In the genomic region with DNA sequence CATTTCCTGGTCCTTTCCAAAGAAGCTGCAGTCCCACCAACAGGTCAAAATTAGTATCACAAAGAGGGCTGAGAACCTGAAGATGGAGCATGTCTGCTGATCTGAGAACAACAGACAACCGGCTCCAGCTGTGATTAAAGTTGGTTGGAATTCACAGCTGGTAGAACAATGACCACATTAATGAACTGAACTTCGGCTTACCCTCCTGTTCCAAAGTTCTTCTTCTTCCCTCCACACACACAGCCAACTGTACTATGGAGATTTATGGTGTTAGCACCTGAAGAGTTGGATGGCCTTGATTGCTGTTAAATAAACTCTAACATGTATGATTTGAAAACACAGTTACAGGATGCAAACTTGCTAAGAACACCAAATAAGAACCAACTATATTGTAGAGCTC, we compare ENCODE assay signal across 22 cellular contexts. TPM values are rescaled to one million over a fixed set of nuclear protein-coding genes. Genes with fewer than 3 reads are reported as not detected.
"Had no signal": no experiment of that assay in that cellular context is flagged by ENCODE, and none has a peak within 500 bp of the region (broad histone marks: within the 10 kb centered on the region; RNA-seq: fewer than 3 reads in every experiment).

No MANE protein-coding gene starts in this region.

- ATAC-seq: K562 had no signal

- H3K9ac ChIP-seq: KMS-11, SK-N-SH had no signal

- H3K4me3 Mint-ChIP-seq: IgD-negative memory B cell had no signal

- H3K4me2 ChIP-seq: KMS-11, SK-N-SH had no signal

- H3K4me3 ChIP-seq: K562 had no signal

- DNase-seq: Kasumi-1, MV-4-11, NCI-H1048, NCI-H1105, NCI-H1417, NCI-H1436 treated with DMSO at 0.1 percent for 48 hours, NCI-H1694, NCI-H187 treated with DMSO at 0.1 percent for 48 hours, NCI-H2029 treated with DMSO at 0.1 percent for 48 hours, NCI-H2171 treated with DMSO at 0.1 percent for 48 hours, NCI-H524 treated with DMSO at 0.1 percent for 48 hours, NCI-H69, NCI-H774, Right ventricle myocardium superior, RPMI8226, SIG-M5, SK-N-SH had no signal

- H3K27ac ChIP-seq: KMS-11 had no signal

- H3K27ac Mint-ChIP-seq: IgD-negative memory B cell had no signal

- H3K9me2 ChIP-seq: SK-N-SH had no signal

- H3K9me3 ChIP-seq: SK-N-SH had no signal

- H3K36me3 Mint-ChIP-seq: IgD-negative memory B cell had no signal

RNA-seq across cellular contexts. Expression of a gene that starts 27.4 kb away (rescaled TPM):
- total RNA-seq: K562, M059J, NCI-H460, Right ventricle myocardium superior had no signal
- polyA plus RNA-seq: IgD-negative memory B cell, K562 had no signal
